1 cellular context compared by ENCODE assay signal in the genomic region with DNA sequence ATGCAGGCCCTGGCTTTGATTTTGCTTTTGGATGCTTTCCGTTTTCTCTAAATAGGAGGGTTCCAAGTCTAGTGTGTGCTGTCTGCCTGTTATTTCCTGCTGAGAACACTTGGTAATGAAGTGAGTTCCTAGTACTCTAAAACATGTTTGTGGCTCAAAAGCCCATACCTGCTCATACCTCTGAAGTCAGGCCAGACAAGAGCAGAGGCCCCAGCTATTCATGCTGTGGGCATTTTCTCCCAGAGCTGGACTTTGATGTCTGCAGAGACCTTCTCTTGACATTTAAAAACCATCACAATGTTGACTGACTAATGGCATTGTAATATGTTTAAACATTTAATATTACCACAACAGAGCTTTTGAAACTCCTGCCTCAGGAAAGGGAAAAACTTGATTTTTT.
TF ChIP-seq lines count a peak whose summit lies in the region.

No MANE protein-coding gene starts in this region.

TF ChIP-seq in HepG2, 621 proteins besides CTCF, POLR2A, EP300 and RAD21 (continued from another document):
- TF ChIP-seq, protein P1, sequence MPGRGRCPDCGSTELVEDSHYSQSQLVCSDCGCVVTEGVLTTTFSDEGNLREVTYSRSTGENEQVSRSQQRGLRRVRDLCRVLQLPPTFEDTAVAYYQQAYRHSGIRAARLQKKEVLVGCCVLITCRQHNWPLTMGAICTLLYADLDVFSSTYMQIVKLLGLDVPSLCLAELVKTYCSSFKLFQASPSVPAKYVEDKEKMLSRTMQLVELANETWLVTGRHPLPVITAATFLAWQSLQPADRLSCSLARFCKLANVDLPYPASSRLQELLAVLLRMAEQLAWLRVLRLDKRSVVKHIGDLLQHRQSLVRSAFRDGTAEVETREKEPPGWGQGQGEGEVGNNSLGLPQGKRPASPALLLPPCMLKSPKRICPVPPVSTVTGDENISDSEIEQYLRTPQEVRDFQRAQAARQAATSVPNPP (CRISPR knock-in tag; IDR thresholded peaks at IDR 0.05): no peak
- TF ChIP-seq ZFY (CRISPR knock-in tag; IDR thresholded peaks at IDR 0.05) (no peak), KDM6A (CRISPR knock-in tag; IDR thresholded peaks at IDR 0.05; ENCODE audit: low read depth) (no peak), FOXK1 (CRISPR knock-in tag; IDR thresholded peaks at IDR 0.05; ENCODE audit: borderline replicate concordance, low read depth) (no peak), NR2F6 (IDR thresholded peaks at IDR 0.05) (no peak), NR2F6 (CRISPR knock-in tag; IDR thresholded peaks at IDR 0.05) (no peak), GABPB1 (CRISPR knock-in tag; IDR thresholded peaks at IDR 0.05) (no peak), ZNF839 (CRISPR knock-in tag; IDR thresholded peaks at IDR 0.05; ENCODE audit: borderline replicate concordance) (no peak), SOX5 (CRISPR knock-in tag; IDR thresholded peaks at IDR 0.05; ENCODE audit: borderline replicate concordance) (0 out of 2 replicates have a peak, but pooled peaks have one; percentile 32), ZNF709 (CRISPR knock-in tag; IDR thresholded peaks at IDR 0.05) (no peak), NFIC (IDR thresholded peaks at IDR 0.05; ENCODE audit: low read length) (peak; percentile 38; the same call in 1 of the 2 replicates), MAF1 (CRISPR knock-in tag; IDR thresholded peaks at IDR 0.05; ENCODE audit: borderline replicate concordance) (no peak), ZFX (CRISPR knock-in tag; IDR thresholded peaks at IDR 0.05; ENCODE audit: low read depth) (0 out of 2 replicates have a peak, but pooled peaks have one; percentile 20)
- TF ChIP-seq, protein P2, sequence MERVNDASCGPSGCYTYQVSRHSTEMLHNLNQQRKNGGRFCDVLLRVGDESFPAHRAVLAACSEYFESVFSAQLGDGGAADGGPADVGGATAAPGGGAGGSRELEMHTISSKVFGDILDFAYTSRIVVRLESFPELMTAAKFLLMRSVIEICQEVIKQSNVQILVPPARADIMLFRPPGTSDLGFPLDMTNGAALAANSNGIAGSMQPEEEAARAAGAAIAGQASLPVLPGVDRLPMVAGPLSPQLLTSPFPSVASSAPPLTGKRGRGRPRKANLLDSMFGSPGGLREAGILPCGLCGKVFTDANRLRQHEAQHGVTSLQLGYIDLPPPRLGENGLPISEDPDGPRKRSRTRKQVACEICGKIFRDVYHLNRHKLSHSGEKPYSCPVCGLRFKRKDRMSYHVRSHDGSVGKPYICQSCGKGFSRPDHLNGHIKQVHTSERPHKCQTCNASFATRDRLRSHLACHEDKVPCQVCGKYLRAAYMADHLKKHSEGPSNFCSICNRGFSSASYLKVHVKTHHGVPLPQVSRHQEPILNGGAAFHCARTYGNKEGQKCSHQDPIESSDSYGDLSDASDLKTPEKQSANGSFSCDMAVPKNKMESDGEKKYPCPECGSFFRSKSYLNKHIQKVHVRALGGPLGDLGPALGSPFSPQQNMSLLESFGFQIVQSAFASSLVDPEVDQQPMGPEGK (CRISPR knock-in tag; IDR thresholded peaks at IDR 0.05): no peak
- TF ChIP-seq, protein P3, sequence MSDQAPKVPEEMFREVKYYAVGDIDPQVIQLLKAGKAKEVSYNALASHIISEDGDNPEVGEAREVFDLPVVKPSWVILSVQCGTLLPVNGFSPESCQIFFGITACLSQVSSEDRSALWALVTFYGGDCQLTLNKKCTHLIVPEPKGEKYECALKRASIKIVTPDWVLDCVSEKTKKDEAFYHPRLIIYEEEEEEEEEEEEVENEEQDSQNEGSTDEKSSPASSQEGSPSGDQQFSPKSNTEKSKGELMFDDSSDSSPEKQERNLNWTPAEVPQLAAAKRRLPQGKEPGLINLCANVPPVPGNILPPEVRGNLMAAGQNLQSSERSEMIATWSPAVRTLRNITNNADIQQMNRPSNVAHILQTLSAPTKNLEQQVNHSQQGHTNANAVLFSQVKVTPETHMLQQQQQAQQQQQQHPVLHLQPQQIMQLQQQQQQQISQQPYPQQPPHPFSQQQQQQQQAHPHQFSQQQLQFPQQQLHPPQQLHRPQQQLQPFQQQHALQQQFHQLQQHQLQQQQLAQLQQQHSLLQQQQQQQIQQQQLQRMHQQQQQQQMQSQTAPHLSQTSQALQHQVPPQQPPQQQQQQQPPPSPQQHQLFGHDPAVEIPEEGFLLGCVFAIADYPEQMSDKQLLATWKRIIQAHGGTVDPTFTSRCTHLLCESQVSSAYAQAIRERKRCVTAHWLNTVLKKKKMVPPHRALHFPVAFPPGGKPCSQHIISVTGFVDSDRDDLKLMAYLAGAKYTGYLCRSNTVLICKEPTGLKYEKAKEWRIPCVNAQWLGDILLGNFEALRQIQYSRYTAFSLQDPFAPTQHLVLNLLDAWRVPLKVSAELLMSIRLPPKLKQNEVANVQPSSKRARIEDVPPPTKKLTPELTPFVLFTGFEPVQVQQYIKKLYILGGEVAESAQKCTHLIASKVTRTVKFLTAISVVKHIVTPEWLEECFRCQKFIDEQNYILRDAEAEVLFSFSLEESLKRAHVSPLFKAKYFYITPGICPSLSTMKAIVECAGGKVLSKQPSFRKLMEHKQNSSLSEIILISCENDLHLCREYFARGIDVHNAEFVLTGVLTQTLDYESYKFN (CRISPR knock-in tag; conservative IDR thresholded peaks at IDR 0.05): 0 out of 2 replicates have a peak, but pooled peaks have one; percentile 32
- TF ChIP-seq, protein P4, sequence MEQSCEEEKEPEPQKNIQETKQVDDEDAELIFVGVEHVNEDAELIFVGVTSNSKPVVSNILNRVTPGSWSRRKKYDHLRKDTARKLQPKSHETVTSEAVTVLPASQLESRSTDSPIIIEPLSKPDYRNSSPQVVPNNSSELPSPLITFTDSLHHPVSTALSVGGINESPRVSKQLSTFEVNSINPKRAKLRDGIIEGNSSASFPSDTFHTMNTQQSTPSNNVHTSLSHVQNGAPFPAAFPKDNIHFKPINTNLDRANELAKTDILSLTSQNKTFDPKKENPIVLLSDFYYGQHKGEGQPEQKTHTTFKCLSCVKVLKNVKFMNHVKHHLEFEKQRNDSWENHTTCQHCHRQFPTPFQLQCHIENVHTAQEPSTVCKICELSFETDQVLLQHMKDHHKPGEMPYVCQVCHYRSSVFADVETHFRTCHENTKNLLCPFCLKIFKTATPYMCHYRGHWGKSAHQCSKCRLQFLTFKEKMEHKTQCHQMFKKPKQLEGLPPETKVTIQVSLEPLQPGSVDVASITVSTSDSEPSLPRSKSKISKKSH (CRISPR knock-in tag; IDR thresholded peaks at IDR 0.05; ENCODE audit: borderline replicate concordance): no peak
